In the genomic region with DNA sequence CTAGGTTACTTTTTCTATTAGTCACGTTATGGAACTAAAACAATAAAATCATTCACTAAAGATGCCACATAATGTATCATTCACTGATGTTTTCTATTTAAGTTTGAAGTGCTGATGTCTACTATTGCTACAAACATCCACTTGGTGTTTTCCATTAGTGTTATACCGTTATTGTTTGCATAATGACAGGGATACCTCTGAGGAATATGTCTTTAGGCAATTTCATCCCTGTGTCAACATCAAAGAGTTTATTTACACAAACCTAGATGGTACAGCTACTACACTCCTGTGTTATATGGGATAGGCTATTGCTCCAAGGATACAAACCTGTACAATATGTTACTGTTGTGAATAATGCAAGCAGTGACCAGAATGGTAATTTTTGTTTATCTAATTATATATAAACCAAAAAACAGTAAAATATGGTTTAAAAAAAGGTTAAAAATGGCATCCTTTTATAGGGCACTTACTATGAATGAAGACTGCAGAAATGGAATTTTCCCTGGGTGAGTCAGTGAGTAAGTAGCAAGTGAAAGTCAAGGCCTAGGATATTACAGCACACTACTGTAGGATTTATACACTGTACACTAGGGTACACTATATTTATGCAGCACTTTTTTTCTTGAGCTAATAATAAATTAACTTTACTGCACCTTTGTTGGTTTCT, we compare ENCODE assay signal across 7 cellular contexts. TPM values are rescaled to one million over a fixed set of nuclear protein-coding genes. Genes with fewer than 3 reads are reported as not detected.
A peak's percentile ranks its signal among the peaks of the same experiment; 100 is the strongest.
DNase-seq lines count a peak whose midpoint lies in the region; ATAC-seq, FAIRE-seq and TF ChIP-seq lines count a peak whose summit lies in the region.
"Not testable (repeated sequence)": the region's sequence is repeated elsewhere in the genome, so short reads cannot be mapped to it uniquely, and the experiment has no call there.

No MANE protein-coding gene starts in this region.

- intact Hi-C loops in mucosa of descending colon (cut with DNase I, micrococcal nuclease), result not testable (repeated sequence)

- not testable (repeated sequence) for H3K4me3 ChIP-seq in bronchial epithelial cell (ENCODE audit: low read depth, low read length); mucosa of descending colon

- not testable (repeated sequence) for H3K9me3 ChIP-seq in mucosa of descending colon

- peak; percentile 40 for FAIRE-seq in bronchial epithelial cell (lab: Jason Lieb, UNC)

- TF ChIP-seq CTCF in bronchial epithelial cell (IDR thresholded peaks at IDR 0.05; ENCODE audit: insufficient read depth, low read length, severe bottlenecking); mucosa of descending colon (IDR thresholded peaks at IDR 0.05): not testable (repeated sequence)

- not testable (repeated sequence) for H3K4me1 ChIP-seq in mucosa of descending colon (ENCODE audit: low read depth)

- peak; percentile 46 for ATAC-seq in mucosa of descending colon

- H3K36me3 ChIP-seq in bronchial epithelial cell (ENCODE audit: control insufficient read depth, insufficient read depth, low read length); mucosa of descending colon (ENCODE audit: low read depth): not testable (repeated sequence)

- H3K27me3 ChIP-seq in bronchial epithelial cell (ENCODE audit: control insufficient read depth, insufficient read depth, low read length), result not testable (repeated sequence)

- DNase-seq in EL, result peak; percentile 30
- peak; percentile 36 for DNase-seq in HT1080 (ENCODE audit: low read depth)
- DNase-seq in NCI-H2029 (lab: John Stamatoyannopoulos, UW), result peak; percentile 25
- DNase-seq in NCI-H69 (lab: John Stamatoyannopoulos, UW), result peak; percentile 0
- DNase-seq in SHP77 treated with DMSO at 0.1 percent for 48 hours (lab: John Stamatoyannopoulos, UW), result peak; percentile 33
- DNase-seq in bronchial epithelial cell (ENCODE audit: low read depth), result peak; percentile 72
- DNase-seq in mucosa of descending colon, result not testable (repeated sequence)

RNA-seq across cellular contexts. Expression of gene KLRC2, which starts 3.9 kb away (rescaled TPM):
- not detected in 2 replicates for total RNA-seq in HT1080 (2014; rRNA removed; shearing (Covaris generic))
- polyA plus RNA-seq in HT1080 (2015; cell fraction: cytosol; rRNA removed), result 0.47 and 0.57 TPM in 2 replicates
- polyA plus RNA-seq in HT1080 (2015; cell fraction: nucleus; rRNA removed), result 0.17 and 0.81 TPM in 2 replicates
- total RNA-seq in bronchial epithelial cell (not detected in 2 replicates), mucosa of descending colon (1 to 10 TPM in 1 of 3 donors, under 1 TPM in 1, not detected in 1; 0.67 to 2.6 TPM)

RNA-seq across cellular contexts. Expression of gene KLRC1, which starts 13.4 kb away (rescaled TPM):
- total RNA-seq in HT1080 (2014; rRNA removed; shearing (Covaris generic)), result 0.71 TPM in 1 of 2 replicates, not detected in the other
- polyA plus RNA-seq in HT1080 (2015; cell fraction: cytosol; rRNA removed), result 0.11 TPM in 1 of 2 replicates, not detected in the other
- polyA plus RNA-seq in HT1080 (2015; cell fraction: nucleus; rRNA removed), result 0.32 TPM in 1 of 2 replicates, not detected in the other
- total RNA-seq in bronchial epithelial cell (not detected in 2 replicates), mucosa of descending colon (1 to 10 TPM; 1.2 to 3.6 (median 1.9) TPM)

RNA-seq across cellular contexts. Expression of gene KLRC3, which starts 19.3 kb away (rescaled TPM):
- total RNA-seq in HT1080 (2014; rRNA removed; shearing (Covaris generic)), result not detected in 2 replicates
- polyA plus RNA-seq in HT1080 (2015; cell fraction: cytosol; rRNA removed), result not detected in 2 replicates
- polyA plus RNA-seq in HT1080 (2015; cell fraction: nucleus; rRNA removed), result not detected in 2 replicates
- not detected in 2 replicates for total RNA-seq in bronchial epithelial cell
- total RNA-seq in mucosa of descending colon, result under 1 TPM; 0.54 to 0.81 (median 0.58) TPM

RNA-seq across cellular contexts. Expression of gene KLRC4, which starts 30.2 kb away (rescaled TPM):
- not detected in 2 replicates for total RNA-seq in HT1080 (2014; rRNA removed; shearing (Covaris generic))
- not detected in 2 replicates for polyA plus RNA-seq in HT1080 (2015; cell fraction: cytosol; rRNA removed)
- polyA plus RNA-seq in HT1080 (2015; cell fraction: nucleus; rRNA removed), result not detected in 2 replicates
- total RNA-seq in bronchial epithelial cell (not detected in 2 replicates), mucosa of descending colon (1 to 10 TPM in 2 of 3 donors, under 1 TPM in 1; 0.72 to 1.7 (median 1.4) TPM)

RNA-seq across cellular contexts. Expression of gene KLRK1, which starts 49.9 kb away (rescaled TPM):
- not detected in 2 replicates for total RNA-seq in HT1080 (2014; rRNA removed; shearing (Covaris generic))
- polyA plus RNA-seq in HT1080 (2015; cell fraction: cytosol; rRNA removed), result not detected in 2 replicates
- 0.10 and 0.84 TPM in 2 replicates for polyA plus RNA-seq in HT1080 (2015; cell fraction: nucleus; rRNA removed)
- total RNA-seq in bronchial epithelial cell (not detected in 2 replicates), mucosa of descending colon (1 to 10 TPM; 3.9 to 4.5 (median 4.4) TPM)
